In genomic region chr2:23900927-23901322, GRCh38 we compare ENCODE assay signal across 11 cellular contexts. TPM values are rescaled to one million over a fixed set of nuclear protein-coding genes. Genes with fewer than 3 reads are reported as not detected.
A peak's percentile ranks its signal among the peaks of the same experiment; 100 is the strongest.
DNase-seq lines count a peak whose midpoint lies in the region; ATAC-seq and TF ChIP-seq lines count a peak whose summit lies in the region.
"Had no signal": no experiment of that assay in that cellular context is flagged by ENCODE, and none has a peak within 500 bp of the region (broad histone marks: within the 10 kb centered on the region; RNA-seq: fewer than 3 reads in every experiment).

No MANE protein-coding gene starts in this region.

- ATAC-seq in Panc1 (peak; percentile 31; the same call in 1 of the 2 replicates), gastrocnemius medialis (peak in 1 of 2 donors; percentile 40), HG03196 (IDR thresholded peaks at IDR 0.05; ENCODE audit: unreplicated experiment) (no peak), HG03439 (IDR thresholded peaks at IDR 0.05; ENCODE audit: unreplicated experiment) (no peak), GM19397 (IDR thresholded peaks at IDR 0.05; ENCODE audit: unreplicated experiment) (no peak)
- ATAC-seq: GM12878, natural killer cell had no signal

- H3K27me3 ChIP-seq in Panc1 (ENCODE audit: control insufficient read depth, insufficient read depth, low read length) (no peaks in the 10 kb centered on the region), esophagus squamous epithelium (no peaks in the 10 kb centered on the region), gastrocnemius medialis (no peaks in the 10 kb centered on the region)

- CTCF ChIA-PET in Panc1 (lab: Charles Lee): no interaction called here

- no peak overlapping the region for H3K4me3 ChIP-seq in Panc1 (ENCODE audit: low read depth in 2 of 2, low read length in 2 of 2)
- peak overlapping the region in 1 of 4 donors; percentile 29 for H3K4me3 ChIP-seq in esophagus squamous epithelium
- no peak overlapping the region for H3K4me3 ChIP-seq in gastrocnemius medialis
- H3K4me3 ChIP-seq: GM12878 had no signal

- no peaks in the 10 kb centered on the region for H3K9me3 ChIP-seq in Panc1 (ENCODE audit: control insufficient read depth, insufficient read depth, low read depth, low read length)
- H3K9me3 ChIP-seq in esophagus squamous epithelium: no peaks in the 10 kb centered on the region
- no peaks in the 10 kb centered on the region for H3K9me3 ChIP-seq in gastrocnemius medialis

- H3K36me3 ChIP-seq in Panc1 (ENCODE audit: control insufficient read depth, insufficient read depth, low read length) (no peaks in the 10 kb centered on the region), esophagus squamous epithelium (no peaks in the 10 kb centered on the region), gastrocnemius medialis (no peaks in the 10 kb centered on the region)

- POLR2A ChIA-PET in Panc1 (lab: Charles Lee): interaction anchor here (0.6 to 0.7 kb wide), 2 partner anchors 38 to 39 kb away, joined by 6 to 7 read pairs; no protein-coding TSS in a partner anchor

- BruUV-seq in Panc1 (replicated peaks; lab: Mats Ljungman, UMichigan): no TSS peak

- peak; percentile 90 for DNase-seq in ELR (ENCODE audit: low read depth)
- no peak for DNase-seq in Panc1 (ENCODE audit: low read depth, low spot score)
- DNase-seq in esophagus squamous epithelium (lab: John Stamatoyannopoulos, UW): no peak
- DNase-seq in gastrocnemius medialis: peak; percentile 8 to 35
- DNase-seq in NCI-H748 (lab: John Stamatoyannopoulos, UW; ENCODE audit: unreplicated experiment): no peak
- DNase-seq: natural killer cell, NCI-H2081 treated with DMSO at 0.1 percent for 48 hours had no signal

- H3K4me1 ChIP-seq in Panc1 (ENCODE audit: control insufficient read depth, insufficient read depth, low read length) (peaks cover 22% of the 10 kb centered on the region), esophagus squamous epithelium (peaks cover 16 to 65% (median 31%) of the 10 kb centered on the region in 3 donors), gastrocnemius medialis (peaks cover 7 to 28% of the 10 kb centered on the region in 2 donors)

- intact Hi-C loops in Panc1 (cut with micrococcal nuclease; ENCODE audit: unreplicated experiment): no loop called here
- intact Hi-C loops in esophagus squamous epithelium (cut with DNase I): no loop called here
- intact Hi-C loops in gastrocnemius medialis (cut with DNase I; ENCODE audit: low total_unique reads): no loop called here

- WGBS in esophagus squamous epithelium, 2 donors: 9 to 21% methylated on average over 5 of the region's 5 CpGs

- in situ Hi-C loops in Panc1 (cut with HindIII; ENCODE audit: low pct_unique_long_range_greater_than_20kb, low sequenced_read_pairs): no loop called here
- in situ Hi-C loops in gastrocnemius medialis (cut with MboI; ENCODE audit: low sequenced_read_pairs in 4 of 4): no loop called here

- no peak for TF ChIP-seq CTCF in Panc1 (IDR thresholded peaks at IDR 0.05)
- TF ChIP-seq CTCF in esophagus squamous epithelium (IDR thresholded peaks at IDR 0.05): no peak
- no peak for TF ChIP-seq CTCF in gastrocnemius medialis (IDR thresholded peaks at IDR 0.05 in 4 of 5, conservative IDR thresholded peaks at IDR 0.05 in 1 of 5)

- H3K27ac ChIP-seq in Panc1 (ENCODE audit: low read length): peak overlapping the region; percentile 52
- H3K27ac ChIP-seq in esophagus squamous epithelium: peak overlapping the region; percentile 24 to 89 (median 78)
- peak overlapping the region in 3 of 4 donors; percentile 16 to 29 (median 24) for H3K27ac ChIP-seq in gastrocnemius medialis

- TF ChIP-seq POLR2A in esophagus squamous epithelium (IDR thresholded peaks at IDR 0.05) (no peak), gastrocnemius medialis (IDR thresholded peaks at IDR 0.05) (no peak)

RNA-seq across cellular contexts. Expression of gene ATAD2B, which starts 26.0 kb away (rescaled TPM):
- total RNA-seq in Panc1 (2021; ENCODE audit: unreplicated experiment) (17.9 TPM), esophagus squamous epithelium (10 to 100 TPM in 3 of 4 donors, 1 to 10 TPM in 1; 7.4 to 29.2 (median 20.8) TPM), gastrocnemius medialis (10 to 100 TPM in 1 of 4 donors, 1 to 10 TPM in 3; 7.3 to 18.1 (median 7.7) TPM)
- 4.7 TPM for polyA plus RNA-seq in Panc1 (2012; ENCODE audit: insufficient read length)

RNA-seq across cellular contexts. Expression of gene UBXN2A, which starts 39.3 kb away (rescaled TPM):
- total RNA-seq in Panc1 (2021; ENCODE audit: unreplicated experiment) (23.3 TPM), esophagus squamous epithelium (10 to 100 TPM in 2 of 4 donors, 1 to 10 TPM in 2; 8.8 to 16.2 (median 10.0) TPM), gastrocnemius medialis (10 to 100 TPM; 13.7 to 20.8 (median 17.0) TPM)
- 9.0 TPM for polyA plus RNA-seq in Panc1 (2012; ENCODE audit: insufficient read length)

Comparison
In these comparisons a context has a peak if more than half of its experiments do, and no peak if none do; other contexts are left out.
1. DNase-seq: peak in ELR (single experiment) and gastrocnemius medialis (2 of 2); none in Panc1 (single experiment), esophagus squamous epithelium (single experiment) and NCI-H748 (single experiment).
2. H3K27ac ChIP-seq: peak in every context shown above with its lines; median percentile 78 in esophagus squamous epithelium; 52 in Panc1; 24 in gastrocnemius medialis.